ENCODE assay signal across 8 cellular contexts in the genomic region with DNA sequence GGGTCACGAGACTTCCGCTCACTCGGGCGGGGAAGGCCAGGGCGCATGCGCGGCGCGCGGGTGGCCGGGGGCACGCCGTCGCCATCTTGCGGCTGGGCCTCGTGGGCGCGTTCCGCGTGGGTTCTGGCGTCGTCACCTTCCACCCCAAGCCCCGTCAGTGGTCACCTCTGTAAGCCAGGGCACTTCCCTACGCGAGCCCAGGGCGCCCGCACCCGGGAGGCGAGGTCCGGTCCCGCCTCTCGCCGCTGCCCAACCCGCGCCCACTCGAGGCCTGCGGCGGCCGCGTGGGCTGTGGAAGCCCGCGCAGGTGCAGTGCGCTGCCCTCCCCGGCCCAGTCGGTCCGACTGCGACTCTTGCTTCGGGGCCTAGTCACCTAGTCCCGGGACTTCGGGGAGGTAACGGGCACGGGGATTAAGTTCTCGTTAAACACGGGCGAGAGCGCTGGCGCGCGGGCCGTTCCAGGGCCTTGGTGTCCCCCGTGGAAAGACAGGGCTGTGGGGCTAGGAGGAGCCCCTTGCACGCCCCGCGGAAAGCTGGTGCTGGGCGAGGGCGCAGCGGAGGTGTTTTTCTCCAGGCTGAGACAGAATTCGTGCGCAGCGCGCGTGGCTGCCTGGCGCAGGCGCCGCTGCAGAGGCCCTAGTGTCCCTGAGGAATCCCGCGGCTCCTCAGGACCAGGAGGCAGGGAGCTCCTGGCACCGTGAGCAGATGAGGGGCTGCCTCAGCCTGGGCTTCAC. TPM values are rescaled to one million over a fixed set of nuclear protein-coding genes. Genes with fewer than 3 reads are reported as not detected.
DNase-seq lines count a peak whose midpoint lies in the region; ATAC-seq lines count a peak whose summit lies in the region.

No MANE protein-coding gene starts in this region.

- no peaks in the 10 kb centered on the region for H3K27me3 ChIP-seq in endocrine pancreas (ENCODE audit: control insufficient read depth, insufficient read depth, low read length)

- H3K36me3 ChIP-seq in endocrine pancreas (ENCODE audit: control insufficient read depth, insufficient read depth, low read length), result peaks cover 4% of the 10 kb centered on the region
- H3K36me3 ChIP-seq in mesodermal cell (ENCODE audit: control insufficient read depth, insufficient read depth, low read length), result peaks cover 33% of the 10 kb centered on the region

- H3K36me3 Mint-ChIP-seq in activated CD8-positive, alpha-beta memory T cell treated with anti-CD3 and anti-CD28 coated beads, Interleukin-2, amount 10 ng/mL, durations not matched to agents 7 days and 5 days, result peaks cover 22% of the 10 kb centered on the region

- peak; percentile 90 for DNase-seq in ACHN
- peak; percentile 89 for DNase-seq in NK-92 treated with Interleukin-12 subunit alpha and Interleukin-12 subunit beta, amount 100 ng/mL, for 24 hours (lab: John Stamatoyannopoulos, UW)
- DNase-seq in activated CD8-positive, alpha-beta memory T cell treated with anti-CD3 and anti-CD28 coated beads, Interleukin-2, amount 10 ng/mL, durations not matched to agents 7 days and 5 days, result peak; percentile 96
- DNase-seq in stimulated activated CD8-positive, alpha-beta memory T cell treated with anti-CD3 and anti-CD28 coated beads, Interleukin-15, amount 100 ng/mL, for 4 hours (ENCODE audit: low read depth in 2 of 2), result peak; percentile 92 to 95

- H3K4me1 ChIP-seq in endocrine pancreas (ENCODE audit: control insufficient read depth, insufficient read depth, low read length) (no peaks in the 10 kb centered on the region), mesodermal cell (ENCODE audit: control insufficient read depth, insufficient read depth, low read length, poor library complexity, severe bottlenecking) (peaks cover 28% of the 10 kb centered on the region)

- peak overlapping the region; percentile 93 for H3K27ac ChIP-seq in mesodermal cell (ENCODE audit: low read depth, low read length, severe bottlenecking)

- H3K4me1 Mint-ChIP-seq in activated CD8-positive, alpha-beta memory T cell treated with anti-CD3 and anti-CD28 coated beads, Interleukin-2, amount 10 ng/mL, durations not matched to agents 7 days and 5 days, result peaks cover 37% of the 10 kb centered on the region

- peak overlapping the region; percentile 93 for H3K27ac Mint-ChIP-seq in activated CD8-positive, alpha-beta memory T cell treated with anti-CD3 and anti-CD28 coated beads, Interleukin-2, amount 10 ng/mL, durations not matched to agents 7 days and 5 days

- 2% methylated on average over 60 to 75 of the region's 78 CpGs for WGBS in mesodermal cell (ENCODE audit: insufficient coverage in 2 of 2), 2 experiments

- H3K9me3 ChIP-seq in endocrine pancreas (ENCODE audit: control insufficient read depth, low read length), result no peaks in the 10 kb centered on the region
- H3K9me3 ChIP-seq in mesodermal cell (ENCODE audit: control insufficient read depth, low read length), result no peaks in the 10 kb centered on the region

- in situ Hi-C loops in ACHN (cut with HindIII; ENCODE audit: low pct_ligation_motif_present, low pct_unique_long_range_greater_than_20kb, low sequenced_read_pairs), result no loop called here

- CTCF ChIA-PET in activated CD8-positive, alpha-beta memory T cell treated with anti-CD3 and anti-CD28 coated beads, Interleukin-2, amount 10 ng/mL, durations not matched to agents 7 days and 5 days (lab: Charles Lee), result interaction anchor here (1.2 to 3.4 kb wide), 8 partner anchors 9 to 166 kb away, joined by 3 to 16 read pairs (median 4); partner anchors contain the start of genes ALYREF, ANAPC11, CENPX and DCXR

- no peaks in the 10 kb centered on the region for H3K27me3 Mint-ChIP-seq in activated CD8-positive, alpha-beta memory T cell treated with anti-CD3 and anti-CD28 coated beads, Interleukin-2, amount 10 ng/mL, durations not matched to agents 7 days and 5 days

- ATAC-seq in GM18861 (IDR thresholded peaks at IDR 0.05; ENCODE audit: unreplicated experiment), result peak; percentile 30
- ATAC-seq in HG03432 (IDR thresholded peaks at IDR 0.05; ENCODE audit: unreplicated experiment), result peak; percentile 53
- peak; percentile 17 for ATAC-seq in activated CD8-positive, alpha-beta memory T cell treated with anti-CD3 and anti-CD28 coated beads, Interleukin-2, amount 10 ng/mL, durations not matched to agents 7 days and 5 days

- no peaks in the 10 kb centered on the region for H3K9me3 Mint-ChIP-seq in activated CD8-positive, alpha-beta memory T cell treated with anti-CD3 and anti-CD28 coated beads, Interleukin-2, amount 10 ng/mL, durations not matched to agents 7 days and 5 days (ENCODE audit: low read depth)

- H3K4me3 Mint-ChIP-seq in activated CD8-positive, alpha-beta memory T cell treated with anti-CD3 and anti-CD28 coated beads, Interleukin-2, amount 10 ng/mL, durations not matched to agents 7 days and 5 days, result peak overlapping the region; percentile 82

- H3K9ac ChIP-seq in endocrine pancreas (ENCODE audit: control insufficient read depth, insufficient read depth, low read length), result peak overlapping the region; percentile 77

- H3K4me3 ChIP-seq in endocrine pancreas (ENCODE audit: control insufficient read depth, insufficient read depth, low read length) (no peak overlapping the region), mesodermal cell (ENCODE audit: extremely low read depth, insufficient read depth, low read length, poor library complexity, severe bottlenecking) (peak overlapping the region; percentile 86)

RNA-seq across cellular contexts. Expression of gene ARHGDIA, which starts 0.4 kb away (rescaled TPM):
- 100 to 1,000 TPM; 693 to 725 TPM for total RNA-seq in activated CD8-positive, alpha-beta memory T cell treated with anti-CD3 and anti-CD28 coated beads, Interleukin-2, amount 10 ng/mL, durations not matched to agents 7 days and 5 days
- 299 TPM for polyA plus RNA-seq in mesodermal cell (2013, experiment 1 of 2)
- polyA plus RNA-seq in mesodermal cell (2013, experiment 2 of 2), result 262 TPM

RNA-seq across cellular contexts. Expression of gene P4HB, which starts 11.2 kb away (rescaled TPM):
- 100 to 1,000 TPM; 333 to 416 TPM for total RNA-seq in activated CD8-positive, alpha-beta memory T cell treated with anti-CD3 and anti-CD28 coated beads, Interleukin-2, amount 10 ng/mL, durations not matched to agents 7 days and 5 days
- polyA plus RNA-seq in mesodermal cell (2013, experiment 1 of 2), result 764 TPM
- polyA plus RNA-seq in mesodermal cell (2013, experiment 2 of 2), result 720 TPM

RNA-seq across cellular contexts. Expression of gene ALYREF, which starts 19.8 kb away (rescaled TPM):
- 100 to 1,000 TPM; 215 to 236 TPM for total RNA-seq in activated CD8-positive, alpha-beta memory T cell treated with anti-CD3 and anti-CD28 coated beads, Interleukin-2, amount 10 ng/mL, durations not matched to agents 7 days and 5 days
- 114 TPM for polyA plus RNA-seq in mesodermal cell (2013, experiment 1 of 2)
- polyA plus RNA-seq in mesodermal cell (2013, experiment 2 of 2), result 110 TPM

RNA-seq across cellular contexts. Expression of gene ANAPC11, which starts 20.0 kb away (rescaled TPM):
- 100 to 1,000 TPM; 138 to 155 TPM for total RNA-seq in activated CD8-positive, alpha-beta memory T cell treated with anti-CD3 and anti-CD28 coated beads, Interleukin-2, amount 10 ng/mL, durations not matched to agents 7 days and 5 days
- 200 TPM for polyA plus RNA-seq in mesodermal cell (2013, experiment 1 of 2)
- 198 TPM for polyA plus RNA-seq in mesodermal cell (2013, experiment 2 of 2)

RNA-seq across cellular contexts. Expression of gene NPB, which starts 30.5 kb away (rescaled TPM):
- under 1 TPM in 1 of 2 experiments, not detected in 1; 0.23 TPM for total RNA-seq in activated CD8-positive, alpha-beta memory T cell treated with anti-CD3 and anti-CD28 coated beads, Interleukin-2, amount 10 ng/mL, durations not matched to agents 7 days and 5 days
- polyA plus RNA-seq in mesodermal cell (2013, experiment 1 of 2), result 1.9 TPM
- polyA plus RNA-seq in mesodermal cell (2013, experiment 2 of 2), result not detected
